18 cellular contexts compared by ENCODE assay signal in the genomic region with DNA sequence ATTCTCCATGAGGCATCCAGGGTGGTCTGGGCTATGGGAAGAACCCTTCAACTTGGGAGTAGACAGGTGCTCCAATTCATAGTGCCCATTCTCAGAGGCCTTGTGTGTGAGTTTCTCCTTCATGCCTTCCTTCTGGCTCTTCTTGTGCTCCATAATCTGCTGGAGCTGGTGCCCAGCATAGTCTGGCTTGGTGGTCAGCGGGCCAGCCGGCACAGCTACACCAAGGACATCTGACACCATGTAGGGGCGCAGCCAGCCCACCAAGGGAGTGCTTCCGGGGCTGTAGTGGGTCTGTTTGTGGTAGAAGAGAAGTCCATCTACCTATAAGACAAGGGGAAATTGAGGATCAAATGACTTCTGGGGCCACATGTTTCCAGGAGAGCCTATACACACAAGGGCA. TPM values are rescaled to one million over a fixed set of nuclear protein-coding genes. Genes with fewer than 3 reads are reported as not detected.
A peak's percentile ranks its signal among the peaks of the same experiment; 100 is the strongest.
DNase-seq lines count a peak whose midpoint lies in the region; ATAC-seq and TF ChIP-seq lines count a peak whose summit lies in the region.
"Had no signal": no experiment of that assay in that cellular context is flagged by ENCODE, and none has a peak within 500 bp of the region (broad histone marks: within the 10 kb centered on the region; RNA-seq: fewer than 3 reads in every experiment).

No MANE protein-coding gene starts in this region.

- H3K36me3 ChIP-seq in BLaER1 (peaks cover 96% of the 10 kb centered on the region), mucosa of stomach (ENCODE audit: control insufficient read depth, insufficient read depth, low read length) (no peaks in the 10 kb centered on the region)

- no peaks in the 10 kb centered on the region for H3K27me3 Mint-ChIP-seq in activated T-helper 2 cell treated with anti-CD3 and anti-CD28 coated beads, Interferon-gamma antibody, Interleukin-2, Interleukin-4, amounts not matched to agents 10 μg/mL and 5 μg/mL and 100 μg/mL, durations not matched to agents 14 hours and 24 hours and 36 hours (ENCODE audit: low read depth)
- H3K27me3 Mint-ChIP-seq: stimulated activated naive B cell treated with anti-CD40 and anti-IgM and Interleukin-4, amounts not matched to agents 10 μg/mL and 1 μg/mL and 100 μg/mL, for 72 hours; type B pancreatic cell had no signal

- H3K27ac Mint-ChIP-seq in activated T-helper 2 cell treated with anti-CD3 and anti-CD28 coated beads, Interferon-gamma antibody, Interleukin-2, Interleukin-4, amounts not matched to agents 10 μg/mL and 5 μg/mL and 100 μg/mL, durations not matched to agents 14 hours and 24 hours and 36 hours = peak overlapping the region; percentile 86
- H3K27ac Mint-ChIP-seq: nephron; stimulated activated naive B cell treated with anti-CD40 and anti-IgM and Interleukin-4, amounts not matched to agents 10 μg/mL and 1 μg/mL and 100 μg/mL, for 72 hours; type B pancreatic cell; WTC11 had no signal

- no peak overlapping the region for H3K4me3 ChIP-seq in BLaER1
- H3K4me3 ChIP-seq in mucosa of stomach (ENCODE audit: low read length) = no peak overlapping the region
- H3K4me3 ChIP-seq: ascending aorta had no signal

- H3K27ac ChIP-seq in BLaER1 (no peak overlapping the region), C4-2B (0 out of 2 replicates have a peak overlapping the region, but pooled peaks have one; percentile 5)
- H3K27ac ChIP-seq: ascending aorta had no signal

- H3K9me3 ChIP-seq in BLaER1 = no peaks in the 10 kb centered on the region
- no peaks in the 10 kb centered on the region for H3K9me3 ChIP-seq in mucosa of stomach (ENCODE audit: control insufficient read depth, low read length)
- H3K9me3 ChIP-seq: ascending aorta had no signal

- H3K36me3 Mint-ChIP-seq in activated T-helper 2 cell treated with anti-CD3 and anti-CD28 coated beads, Interferon-gamma antibody, Interleukin-2, Interleukin-4, amounts not matched to agents 10 μg/mL and 5 μg/mL and 100 μg/mL, durations not matched to agents 14 hours and 24 hours and 36 hours (ENCODE audit: low read depth) = peaks cover 69% of the 10 kb centered on the region

- H3K4me1 Mint-ChIP-seq in activated T-helper 2 cell treated with anti-CD3 and anti-CD28 coated beads, Interferon-gamma antibody, Interleukin-2, Interleukin-4, amounts not matched to agents 10 μg/mL and 5 μg/mL and 100 μg/mL, durations not matched to agents 14 hours and 24 hours and 36 hours (ENCODE audit: low read depth) = peaks cover 30% of the 10 kb centered on the region
- H3K4me1 Mint-ChIP-seq: nephron, WTC11 had no signal

- no peak for TF ChIP-seq CTCF in C4-2B (conservative IDR thresholded peaks at IDR 0.05)

- peak overlapping the region; percentile 7; the same call in 1 of the 2 replicates for H3K4me2 ChIP-seq in BLaER1

- DNase-seq in activated T-helper 2 cell treated with anti-CD3 and anti-CD28 coated beads, Interferon-gamma antibody, Interleukin-2, Interleukin-4, amounts not matched to agents 10 μg/mL and 5 μg/mL and 100 μg/mL, durations not matched to agents 14 hours and 24 hours and 36 hours (ENCODE audit: low spot score) = no peak
- DNase-seq in NCI-H1694 (lab: John Stamatoyannopoulos, UW) = no peak
- DNase-seq in stimulated activated CD4-positive, alpha-beta T cell treated with anti-CD3 and anti-CD28 coated beads, Interleukin-4, amount 100 ng/mL, for 4 hours = no peak
- DNase-seq: Calu3; effector memory CD4-positive, alpha-beta T cell; GOT3; kidney glomerular epithelial cell; NCI-H1930; NCI-H226; stimulated activated naive B cell treated with anti-CD40 and anti-IgM and Interleukin-4, amounts not matched to agents 10 μg/mL and 1 μg/mL and 100 μg/mL, for 72 hours had no signal

- intact Hi-C loops in activated T-helper 2 cell treated with anti-CD3 and anti-CD28 coated beads, Interferon-gamma antibody, Interleukin-2, Interleukin-4, amounts not matched to agents 10 μg/mL and 5 μg/mL and 100 μg/mL, durations not matched to agents 14 hours and 24 hours and 36 hours (cut with micrococcal nuclease) = loop anchor here (5.0 kb wide), 1 partner anchor 44 kb away; a partner anchor contains a TSS

- peak overlapping the region; percentile 11 for H3K4me3 Mint-ChIP-seq in activated T-helper 2 cell treated with anti-CD3 and anti-CD28 coated beads, Interferon-gamma antibody, Interleukin-2, Interleukin-4, amounts not matched to agents 10 μg/mL and 5 μg/mL and 100 μg/mL, durations not matched to agents 14 hours and 24 hours and 36 hours (ENCODE audit: low read depth)
- H3K4me3 Mint-ChIP-seq: nephron; stimulated activated naive B cell treated with anti-CD40 and anti-IgM and Interleukin-4, amounts not matched to agents 10 μg/mL and 1 μg/mL and 100 μg/mL, for 72 hours; type B pancreatic cell; WTC11 had no signal

- H3K9ac ChIP-seq in BLaER1 (no peak overlapping the region), mucosa of stomach (ENCODE audit: low read length) (peak overlapping the region; percentile 42)

- peaks cover 6% of the 10 kb centered on the region; the same call in 1 of the 2 replicates for H4K20me1 ChIP-seq in BLaER1

- no peaks in the 10 kb centered on the region for H3K9me3 Mint-ChIP-seq in activated T-helper 2 cell treated with anti-CD3 and anti-CD28 coated beads, Interferon-gamma antibody, Interleukin-2, Interleukin-4, amounts not matched to agents 10 μg/mL and 5 μg/mL and 100 μg/mL, durations not matched to agents 14 hours and 24 hours and 36 hours
- H3K9me3 Mint-ChIP-seq: nephron; stimulated activated naive B cell treated with anti-CD40 and anti-IgM and Interleukin-4, amounts not matched to agents 10 μg/mL and 1 μg/mL and 100 μg/mL, for 72 hours; type B pancreatic cell; WTC11 had no signal

- H3K4me1 ChIP-seq in BLaER1 (peaks cover 16% of the 10 kb centered on the region), mucosa of stomach (ENCODE audit: control insufficient read depth, insufficient read depth, low read length) (peaks cover 25% of the 10 kb centered on the region)
- H3K4me1 ChIP-seq: ascending aorta had no signal

- H3K27me3 ChIP-seq in BLaER1 (no peaks in the 10 kb centered on the region), mucosa of stomach (ENCODE audit: control insufficient read depth, insufficient read depth, low read length) (no peaks in the 10 kb centered on the region)
- H3K27me3 ChIP-seq: ascending aorta had no signal

- no peak for ATAC-seq in HG02610 (IDR thresholded peaks at IDR 0.05; ENCODE audit: unreplicated experiment)
- ATAC-seq: stimulated activated naive B cell treated with anti-CD40 and anti-IgM and Interleukin-4, amounts not matched to agents 10 μg/mL and 1 μg/mL and 100 μg/mL, for 72 hours had no signal

RNA-seq across cellular contexts. Expression of a gene that starts 19.2 kb away (rescaled TPM):
- total RNA-seq in activated T-helper 2 cell treated with anti-CD3 and anti-CD28 coated beads, Interferon-gamma antibody, Interleukin-2, Interleukin-4, amounts not matched to agents 10 μg/mL and 5 μg/mL and 100 μg/mL, durations not matched to agents 14 hours and 24 hours and 36 hours = 30.4 and 32.3 TPM in 2 replicates

RNA-seq across cellular contexts. Expression of a gene that starts 27.2 kb away (rescaled TPM):
- total RNA-seq in activated T-helper 2 cell treated with anti-CD3 and anti-CD28 coated beads, Interferon-gamma antibody, Interleukin-2, Interleukin-4, amounts not matched to agents 10 μg/mL and 5 μg/mL and 100 μg/mL, durations not matched to agents 14 hours and 24 hours and 36 hours = 32.7 and 40.9 TPM in 2 replicates

RNA-seq across cellular contexts. Expression of a gene that starts 41.7 kb away (rescaled TPM):
- 103 and 106 TPM in 2 replicates for total RNA-seq in activated T-helper 2 cell treated with anti-CD3 and anti-CD28 coated beads, Interferon-gamma antibody, Interleukin-2, Interleukin-4, amounts not matched to agents 10 μg/mL and 5 μg/mL and 100 μg/mL, durations not matched to agents 14 hours and 24 hours and 36 hours

RNA-seq across cellular contexts. Expression of a gene that starts 49.4 kb away (rescaled TPM):
- total RNA-seq in activated T-helper 2 cell treated with anti-CD3 and anti-CD28 coated beads, Interferon-gamma antibody, Interleukin-2, Interleukin-4, amounts not matched to agents 10 μg/mL and 5 μg/mL and 100 μg/mL, durations not matched to agents 14 hours and 24 hours and 36 hours = 6.8 and 7.4 TPM in 2 replicates
